8 cellular contexts compared by ENCODE assay signal in genomic region chr2:15560404-15560987, GRCh38. TPM values are rescaled to one million over a fixed set of nuclear protein-coding genes. Genes with fewer than 3 reads are reported as not detected.
A peak's percentile ranks its signal among the peaks of the same experiment; 100 is the strongest.
DNase-seq lines count a peak whose midpoint lies in the region; ATAC-seq, FAIRE-seq and TF ChIP-seq lines count a peak whose summit lies in the region.

No MANE protein-coding gene starts in this region.

- ATAC-seq in GM19438 (IDR thresholded peaks at IDR 0.05; ENCODE audit: low read depth, unreplicated experiment) (peak; percentile 42), HG03442 (IDR thresholded peaks at IDR 0.05; ENCODE audit: unreplicated experiment) (peak; percentile 36)

- peak overlapping the region; percentile 69 for H3K27ac Mint-ChIP-seq in Caco-2 (ENCODE audit: unreplicated experiment)

- no peaks in the 10 kb centered on the region for H3K9me3 Mint-ChIP-seq in Caco-2 (ENCODE audit: unreplicated experiment)

- intact Hi-C loops in Caco-2 (cut with micrococcal nuclease; ENCODE audit: unreplicated experiment) = no loop called here

- DNase-seq in Caco-2 (peak in 1 of 2 experiments; percentile 32), RCC 7860 (ENCODE audit: low spot score) (peak; percentile 10), cardiac fibroblast (ENCODE audit: low read depth in 2 of 2) (peak; percentile 24 to 47), kidney glomerular epithelial cell (lab: John Stamatoyannopoulos, UW) (peak; percentile 48), NCI-H1436 treated with DMSO at 0.1 percent for 48 hours (lab: John Stamatoyannopoulos, UW) (no peak)
- peak; percentile 5 for DNase-seq in stimulated activated CD4-positive, alpha-beta T cell treated with anti-CD3 and anti-CD28 coated beads, Interleukin-1b, Interleukin-23, amount 100 ng/mL, for 48 hours

- H3K36me3 ChIP-seq in Caco-2 (ENCODE audit: control insufficient read depth, insufficient read depth, low read length) = no peaks in the 10 kb centered on the region

- H3K36me3 Mint-ChIP-seq in Caco-2 (ENCODE audit: insufficient read depth, unreplicated experiment) = no peaks in the 10 kb centered on the region

- peak overlapping the region; percentile 91 for H3K4me3 ChIP-seq in Caco-2 (ENCODE audit: low read depth, low read length)
- H3K4me3 ChIP-seq in cardiac fibroblast (replicated peaks in 1 of 2; ENCODE audit: low read depth in 2 of 2, low read length in 2 of 2) = peak overlapping the region; percentile 85 to 91

- no peak for FAIRE-seq in RCC 7860 (lab: Jason Lieb, UNC)

- no peaks in the 10 kb centered on the region for H3K27me3 Mint-ChIP-seq in Caco-2 (ENCODE audit: insufficient read depth, unreplicated experiment)

- BruUV-seq in Caco-2 (replicated peaks; lab: Mats Ljungman, UMichigan) = TSS peak; percentile 61

- no peak for TF ChIP-seq CTCF in Caco-2 (IDR thresholded peaks at IDR 0.05; ENCODE audit: insufficient read depth in 1 of 2, low read depth in 1 of 2, low read length in 1 of 2, severe bottlenecking in 1 of 2, unreplicated experiment in 1 of 2)
- no peak for TF ChIP-seq CTCF in cardiac fibroblast (IDR thresholded peaks at IDR 0.05; ENCODE audit: low read depth, low read length)

- POLR2A ChIA-PET in Caco-2 (lab: Charles Lee) = no interaction called here

- peaks cover 12% of the 10 kb centered on the region for H3K4me1 Mint-ChIP-seq in Caco-2 (ENCODE audit: low read depth, unreplicated experiment)

- CTCF ChIA-PET in Caco-2 (lab: Charles Lee) = interaction anchor here (0.7 to 2.9 kb wide), 3 partner anchors 14 to 469 kb away, joined by 3 to 20 read pairs (median 4); no protein-coding TSS in a partner anchor

- no peaks in the 10 kb centered on the region for H3K9me3 ChIP-seq in Caco-2

- peaks cover 12% of the 10 kb centered on the region for H3K4me1 ChIP-seq in Caco-2

- H3K27me3 ChIP-seq in Caco-2 (replicated peaks; ENCODE audit: control insufficient read depth, insufficient read depth, low read length) = no peaks in the 10 kb centered on the region

- peak overlapping the region; percentile 79 for H3K4me3 Mint-ChIP-seq in Caco-2 (ENCODE audit: unreplicated experiment)

RNA-seq across cellular contexts. Expression of gene NBAS, which starts 0.6 kb away (rescaled TPM):
- total RNA-seq in Caco-2 (2022) = 28.8 and 31.1 TPM in 2 replicates

RNA-seq across cellular contexts. Expression of gene DDX1, which starts 31.2 kb away (rescaled TPM):
- 145 and 163 TPM in 2 replicates for total RNA-seq in Caco-2 (2022)
